ENCODE assay signal across 1 cellular context in the genomic region with DNA sequence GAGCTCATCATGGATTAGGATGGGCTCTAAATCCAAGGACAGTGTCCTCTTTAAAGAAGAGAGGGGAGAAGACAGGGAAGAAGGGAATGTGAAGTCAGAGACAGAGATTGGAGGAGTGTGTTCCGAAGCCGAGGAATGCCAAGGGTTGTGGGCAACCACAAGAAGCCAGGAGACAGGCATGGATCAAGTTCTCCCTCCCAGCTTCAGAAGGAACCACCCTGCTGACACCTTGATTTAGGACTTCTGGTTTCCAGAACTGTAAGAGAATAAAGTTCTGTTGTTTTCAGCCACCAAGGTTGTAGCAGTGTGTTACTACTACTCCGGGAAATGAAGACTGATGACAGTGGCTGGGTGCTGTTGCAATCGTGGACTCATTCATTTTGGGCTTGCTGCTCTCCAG.
TF ChIP-seq lines count a peak whose summit lies in the region.

No MANE protein-coding gene starts in this region.

TF ChIP-seq in GM23338, 12 proteins besides CTCF, POLR2A, EP300 and RAD21:
- TF ChIP-seq REST (IDR thresholded peaks at IDR 0.05; ENCODE audit: unreplicated experiment) (no peak), CREB1 (CRISPR knock-in tag; IDR thresholded peaks at IDR 0.05; ENCODE audit: low read depth) (no peak), NANOG (IDR thresholded peaks at IDR 0.05; ENCODE audit: borderline replicate concordance) (no peak), ETS1 (IDR thresholded peaks at IDR 0.05) (no peak)
